9 cellular contexts compared by ENCODE assay signal in the genomic region with DNA sequence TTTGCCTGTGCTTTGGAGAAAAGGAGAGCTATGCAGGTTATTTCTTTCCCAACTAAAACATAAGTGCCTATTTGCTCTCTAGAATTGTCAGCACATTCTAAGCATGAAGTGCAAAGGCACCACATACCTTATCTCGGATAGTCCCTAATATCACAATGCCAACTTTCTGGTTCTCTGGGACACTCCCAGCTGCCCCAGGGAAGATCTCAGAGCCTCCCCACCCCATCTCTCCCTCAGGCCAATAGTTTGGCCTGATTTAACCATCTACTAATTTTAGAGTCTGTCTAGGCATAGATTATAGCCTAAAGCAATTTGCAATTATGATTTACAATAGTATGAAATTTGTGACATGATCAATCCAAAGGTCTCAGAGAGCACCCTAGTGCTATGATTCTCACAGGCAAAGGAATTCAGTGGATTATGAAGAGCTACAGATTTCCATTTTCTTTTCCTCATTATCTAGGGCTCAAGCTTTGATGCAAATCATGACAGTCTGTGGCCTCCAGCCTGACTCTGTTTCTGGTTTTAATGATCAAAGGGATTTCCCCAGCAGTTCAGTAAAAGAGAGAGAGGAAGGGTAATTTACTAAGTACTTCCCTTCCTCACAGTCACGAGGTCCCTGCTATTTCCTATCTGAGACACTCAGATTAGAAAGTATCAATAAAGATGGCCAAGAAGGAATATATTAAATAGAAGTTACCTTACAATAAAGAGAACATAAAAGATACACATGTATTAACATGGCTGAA. TPM values are rescaled to one million over a fixed set of nuclear protein-coding genes. Genes with fewer than 3 reads are reported as not detected.
DNase-seq lines count a peak whose midpoint lies in the region; ATAC-seq, FAIRE-seq and TF ChIP-seq lines count a peak whose summit lies in the region.
"Had no signal": no experiment of that assay in that cellular context is flagged by ENCODE, and none has a peak within 500 bp of the region (broad histone marks: within the 10 kb centered on the region; RNA-seq: fewer than 3 reads in every experiment).

No MANE protein-coding gene starts in this region.

- no peak overlapping the region for H3K4me3 Mint-ChIP-seq in nephron progenitor cell

- peaks cover 5% of the 10 kb centered on the region for H3K4me1 Mint-ChIP-seq in nephron progenitor cell

- H3K27me3 ChIP-seq in K562 (ENCODE audit: control insufficient read depth in 2 of 2, insufficient read depth in 2 of 2, low read length in 2 of 2) = no peaks in the 10 kb centered on the region
- H3K27me3 ChIP-seq in mesenchymal stem cell (ENCODE audit: control insufficient read depth in 1 of 2, insufficient read depth in 1 of 2, low read length in 2 of 2) = no peaks in the 10 kb centered on the region

- no peak overlapping the region for H3K4me2 ChIP-seq in K562 (ENCODE audit: insufficient read depth, low read length)
- H3K4me2 ChIP-seq in mesenchymal stem cell (ENCODE audit: low read length, poor library complexity, severe bottlenecking) = no peak overlapping the region

- no peaks in the 10 kb centered on the region for H3K36me3 Mint-ChIP-seq in nephron progenitor cell (ENCODE audit: low read depth)

- H3K18ac ChIP-seq in mesenchymal stem cell (ENCODE audit: low read depth in 1 of 2, low read length in 2 of 2) = no peak overlapping the region

- H3K4me3 ChIP-seq in GM12864 (ENCODE audit: low read depth, low read length) (no peak overlapping the region), K562 (no peak overlapping the region), mesenchymal stem cell (ENCODE audit: insufficient read depth in 1 of 2, low read depth in 1 of 2, low read length in 2 of 2) (no peak overlapping the region)

- POLR2A ChIA-PET in K562 (lab: Yijun Ruan, JAX) = interaction anchor here (0.8 to 3.6 kb wide), 6 partner anchors 12 to 114 kb away, joined by 3 to 22 read pairs (median 7); no protein-coding TSS in a partner anchor

- H3K27ac Mint-ChIP-seq in nephron progenitor cell = no peak overlapping the region

- H3K4me1 ChIP-seq in K562 (replicated peaks in 1 of 2; ENCODE audit: control insufficient read depth in 2 of 2, insufficient read depth in 2 of 2, low read length in 2 of 2) (peaks cover 19 to 68% of the 10 kb centered on the region in 2 experiments), mesenchymal stem cell (ENCODE audit: control insufficient read depth, insufficient read depth, low read depth, low read length) (peaks cover 2% of the 10 kb centered on the region)

- no peaks in the 10 kb centered on the region for H4K20me1 ChIP-seq in K562 (replicated peaks; ENCODE audit: control insufficient read depth, insufficient read depth, low read length)

- no peak overlapping the region for H2AK5ac ChIP-seq in mesenchymal stem cell (ENCODE audit: low read length, severe bottlenecking)

- H2BK120ac ChIP-seq in mesenchymal stem cell (ENCODE audit: low read depth, low read length) = no peak overlapping the region

- no peak overlapping the region for H2BK5ac ChIP-seq in mesenchymal stem cell (ENCODE audit: low read depth, low read length, poor library complexity, severe bottlenecking)

- H3K36me3 ChIP-seq in K562 (ENCODE audit: control insufficient read depth, insufficient read depth, low read length) (peaks cover 8% of the 10 kb centered on the region), mesenchymal stem cell (ENCODE audit: control insufficient read depth in 1 of 2, insufficient read depth in 2 of 2, low read depth in 1 of 2, low read length in 2 of 2) (no peaks in the 10 kb centered on the region)

- no TSS peak for BruUV-seq in K562 (replicated peaks; lab: Mats Ljungman, UMichigan)

- no peaks in the 10 kb centered on the region for H3K9me1 ChIP-seq in K562 (ENCODE audit: control insufficient read depth, insufficient read depth, low read length)

- 28% methylated on average over 2 of the region's 2 CpGs for WGBS in K562 (ENCODE audit: insufficient coverage, low coverage, missing lambda C conversion rate)
- 84% methylated on average over 1 of the region's 2 CpGs for WGBS in mesenchymal stem cell

- in situ Hi-C loops in K562 (cut with MboI) = no loop called here

- no peak overlapping the region for H2BK12ac ChIP-seq in mesenchymal stem cell (ENCODE audit: low read length in 2 of 2)

- H3K27ac ChIP-seq in K562 (ENCODE audit: extremely low read depth, low read depth, low read length) = peak overlapping the region; percentile 21; the same call in 1 of the 3 replicates
- H3K27ac ChIP-seq in mesenchymal stem cell (ENCODE audit: low read length, poor library complexity, severe bottlenecking) = no peak overlapping the region

- no peaks in the 10 kb centered on the region for H3K27me3 Mint-ChIP-seq in nephron progenitor cell (ENCODE audit: low read depth, poor library complexity)

- ATAC-seq in GM19463 (IDR thresholded peaks at IDR 0.05; ENCODE audit: unreplicated experiment) (peak; percentile 70), HG03342 (IDR thresholded peaks at IDR 0.05; ENCODE audit: unreplicated experiment) (peak; percentile 72), K562 (no peak)

- no peak overlapping the region for H4K91ac ChIP-seq in mesenchymal stem cell (ENCODE audit: low read length)

- TF ChIP-seq CTCF in GM12864 (IDR thresholded peaks at IDR 0.05; ENCODE audit: low read depth, low read length, missing control alignments) = no peak
- no peak for TF ChIP-seq CTCF in K562 (IDR thresholded peaks at IDR 0.05 in 2 of 3, conservative IDR thresholded peaks at IDR 0.05 in 1 of 3; ENCODE audit: insufficient read depth in 2 of 3, low read depth in 1 of 3, low read length in 3 of 3)
- TF ChIP-seq CTCF in nephron progenitor cell (IDR thresholded peaks at IDR 0.05) = no peak

- DNase-seq in GM12864 (ENCODE audit: low read depth) = peak; percentile 31
- DNase-seq in K562 (ENCODE audit: extremely low read depth in 1 of 4, low spot score in 3 of 4) = no peak
- no peak for DNase-seq in mesenchymal stem cell
- no peak for DNase-seq in nephron progenitor cell
- no peak for DNase-seq in HuH-7 (ENCODE audit: low spot score)
- no peak for DNase-seq in DMS114 treated with DMSO at 0.1 percent for 48 hours (lab: John Stamatoyannopoulos, UW; ENCODE audit: unreplicated experiment)

- no peaks in the 10 kb centered on the region for H3K79me1 ChIP-seq in mesenchymal stem cell (replicated peaks; ENCODE audit: low read length, poor library complexity, severe bottlenecking)

- no peak for TF ChIP-seq RAD21 in K562 (CRISPR knock-in tag; conservative IDR thresholded peaks at IDR 0.05 in 1 of 2, IDR thresholded peaks at IDR 0.05 in 1 of 2)

- CTCF ChIA-PET in K562 (lab: Yijun Ruan, JAX; ENCODE audit: low intra/inter-chr PET ratio) = no interaction called here

- H3K23ac ChIP-seq in mesenchymal stem cell (ENCODE audit: low read length in 2 of 2) = no peak overlapping the region

- peaks cover 86% of the 10 kb centered on the region for H3K79me2 ChIP-seq in K562 (ENCODE audit: control insufficient read depth, insufficient read depth, low read length)

- no peak overlapping the region for H4K8ac ChIP-seq in mesenchymal stem cell (ENCODE audit: low read length)

- H3K9me3 ChIP-seq in K562 (replicated peaks; ENCODE audit: control insufficient read depth, insufficient read depth, low read depth, low read length) (no peaks in the 10 kb centered on the region), mesenchymal stem cell (ENCODE audit: control insufficient read depth, low read length) (no peaks in the 10 kb centered on the region)

- H3K9ac ChIP-seq in K562 (ENCODE audit: insufficient read depth in 1 of 2, low read depth in 2 of 2, low read length in 2 of 2) = peak overlapping the region in 1 of 2 experiments; percentile 47; a peak in 1 of 4 replicates
- no peak overlapping the region for H3K9ac ChIP-seq in mesenchymal stem cell (ENCODE audit: low read length)

- TF ChIP-seq POLR2A in K562 (conservative IDR thresholded peaks at IDR 0.05) = no peak

- FAIRE-seq in K562 (lab: Jason Lieb, UNC) = peak; percentile 6
- FAIRE-seq: bronchial epithelial cell had no signal

- no peaks in the 10 kb centered on the region for H3K9me3 Mint-ChIP-seq in nephron progenitor cell

- H3K4ac ChIP-seq in mesenchymal stem cell (ENCODE audit: low read depth in 1 of 2, low read length in 2 of 2) = no peak overlapping the region

- H2AFZ ChIP-seq in K562 (ENCODE audit: low read depth, low read length) (no peak overlapping the region), mesenchymal stem cell (ENCODE audit: low read depth, low read length) (no peak overlapping the region)

- H3K14ac ChIP-seq in mesenchymal stem cell (ENCODE audit: low read length in 2 of 2) = no peak overlapping the region

- intact Hi-C loops in K562 (cut with micrococcal nuclease) = no loop called here

- no peak overlapping the region for H2BK15ac ChIP-seq in mesenchymal stem cell (ENCODE audit: low read depth, poor library complexity, severe bottlenecking)

- TF ChIP-seq EP300 in K562 (IDR thresholded peaks at IDR 0.05; ENCODE audit: low read length) = no peak

TF ChIP-seq in K562, 482 proteins besides CTCF, POLR2A, EP300 and RAD21 (continues in another document):
- TF ChIP-seq RBFOX2 (IDR thresholded peaks at IDR 0.05; ENCODE audit: low read depth, low read length) = 0 out of 2 replicates have a peak, but pooled peaks have one; percentile 11
- TF ChIP-seq PPARD (CRISPR knock-in tag; IDR thresholded peaks at IDR 0.05) = no peak
- TF ChIP-seq TCFL5 (CRISPR knock-in tag; conservative IDR thresholded peaks at IDR 0.05) = no peak

RNA-seq across cellular contexts. Expression of gene IL6, which starts 28.9 kb away (rescaled TPM):
- 5.2 and 5.4 TPM in 2 replicates for total RNA-seq in K562 (2011; cell fraction: chromatin; rRNA removed; ENCODE audit: low replicate concordance)
- 2.2 and 6.7 TPM in 2 replicates for total RNA-seq in K562 (2011; cell fraction: nucleolus; rRNA removed)
- 1.9 and 7.3 TPM in 2 replicates for total RNA-seq in K562 (2011; cell fraction: nucleoplasm; rRNA removed)
- total RNA-seq in K562 (2014; rRNA removed) = 1.1 and 1.2 TPM in 2 replicates
- 1.3 and 1.5 TPM in 2 replicates for total RNA-seq in K562 (2014; rRNA removed; fragmentation: Illumina TruSeq; extraction: Trizol)
- total RNA-seq in K562 (2015; rRNA removed; fragmentation: Illumina TruSeq; extraction: Trizol) = 0.68 and 0.76 TPM in 2 replicates
- total RNA-seq in K562 (2021) = 0.94 and 1.5 TPM in 2 replicates
- 1.2 and 1.6 TPM in 2 replicates for polyA plus RNA-seq in K562 (2011; rRNA removed)
- 0.48 and 0.63 TPM in 2 replicates for polyA plus RNA-seq in K562 (2011; cell fraction: cytosol; rRNA removed)
- 3.0 and 4.2 TPM in 2 replicates for polyA plus RNA-seq in K562 (2011; cell fraction: nucleus; rRNA removed)
- polyA plus RNA-seq in K562 (2012) = 1.1 and 2.5 TPM in 2 replicates
- polyA plus RNA-seq in K562 (2014; fragmentation: Illumina TruSeq; extraction: Trizol) = 2.0 and 2.2 TPM in 2 replicates
- polyA plus RNA-seq in K562 (2014; fragmentation: Nextera tagmentation; extraction: Ambion mirVana) = 1 to 10 TPM; 1.5 to 2.9 TPM
- 1.2 and 2.2 TPM in 2 replicates for polyA plus RNA-seq in K562 (2014; rRNA removed)
- polyA minus RNA-seq in K562 (2011; rRNA and poly(A)+ RNA removed) = 0.57 and 1.1 TPM in 2 replicates
- polyA minus RNA-seq in K562 (2011; cell fraction: cytosol; rRNA and poly(A)+ RNA removed) = 1.4 and 1.5 TPM in 2 replicates
- 2.4 TPM in 2 replicates for polyA minus RNA-seq in K562 (2011; cell fraction: nucleus; rRNA and poly(A)+ RNA removed)
- polyA plus RNA-seq in mesenchymal stem cell (2013, experiment 1 of 2) = 123 TPM
- 124 TPM for polyA plus RNA-seq in mesenchymal stem cell (2013, experiment 2 of 2)
